In genomic region chr19:18386543-18387251, GRCh38 we compare ENCODE assay signal across 6 cellular contexts. TPM values are rescaled to one million over a fixed set of nuclear protein-coding genes. Genes with fewer than 3 reads are reported as not detected.
DNase-seq lines count a peak whose midpoint lies in the region; ATAC-seq, FAIRE-seq and TF ChIP-seq lines count a peak whose summit lies in the region.

No MANE protein-coding gene starts in this region.

- H3K9me3 ChIP-seq in A673 (ENCODE audit: low read depth, low read length, poor library complexity, severe bottlenecking) (no peaks in the 10 kb centered on the region), Panc1 (ENCODE audit: control insufficient read depth, insufficient read depth, low read depth, low read length) (no peaks in the 10 kb centered on the region), keratinocyte (ENCODE audit: control insufficient read depth, low read depth, low read length) (no peaks in the 10 kb centered on the region)
- H3K9me3 ChIP-seq in CD4-positive, alpha-beta T cell (ENCODE audit: control insufficient read depth, low read length) = no peaks in the 10 kb centered on the region

- POLR2A ChIA-PET in A673 (lab: Charles Lee; ENCODE audit: low non-redundant PET) = interaction anchor here (0.5 kb wide), 1 partner anchor 30 kb away, joined by 7 read pairs; no protein-coding TSS in a partner anchor
- POLR2A ChIA-PET in Panc1 (lab: Charles Lee) = no interaction called here
- POLR2A ChIA-PET in CD4-positive, alpha-beta T cell (lab: Charles Lee) = no interaction called here

- peak overlapping the region; percentile 43 for H3K4me2 ChIP-seq in keratinocyte (ENCODE audit: control insufficient read depth, extremely low read depth, insufficient read depth, low read depth, low read length)

- no peak for FAIRE-seq in keratinocyte (lab: Jason Lieb, UNC)

- no peaks in the 10 kb centered on the region for H3K9me1 ChIP-seq in keratinocyte (ENCODE audit: control insufficient read depth, extremely low read depth, insufficient read depth, low read length)

- dilution Hi-C loops in keratinocyte (cut with MboI; ENCODE audit: extremely low pct_ligation_motif_present, low sequenced_read_pairs) = no loop called here

- TF ChIP-seq CTCF in A673 (conservative IDR thresholded peaks at IDR 0.05; ENCODE audit: low read depth, low read length) (no peak), Panc1 (IDR thresholded peaks at IDR 0.05) (no peak), keratinocyte (optimal IDR thresholded peaks at IDR 0.05 in 1 of 3, IDR thresholded peaks at IDR 0.05 in 1 of 3, conservative IDR thresholded peaks at IDR 0.05 in 1 of 3; ENCODE audit: extremely low read depth in 1 of 3, insufficient read depth in 2 of 3, low read length in 3 of 3) (no peak)
- no peak for TF ChIP-seq CTCF in CD4-positive, alpha-beta T cell (IDR thresholded peaks at IDR 0.05)

- ATAC-seq in Panc1 = peak; percentile 14
- ATAC-seq in CD4-positive, alpha-beta T cell (ENCODE audit: poor library complexity) = no peak

- intact Hi-C loops in A673 (cut with micrococcal nuclease; ENCODE audit: unreplicated experiment) = no loop called here
- intact Hi-C loops in Panc1 (cut with micrococcal nuclease; ENCODE audit: unreplicated experiment) = no loop called here
- intact Hi-C loops in CD4-positive, alpha-beta T cell (cut with DNase I, micrococcal nuclease) = no loop called here

- H3K27ac ChIP-seq in A673 (ENCODE audit: low read depth, low read length, poor library complexity, severe bottlenecking) (peak overlapping the region; percentile 39), Panc1 (ENCODE audit: low read length) (peak overlapping the region; percentile 82), keratinocyte (ENCODE audit: control insufficient read depth, insufficient read depth, low read length) (no peak overlapping the region)
- no peak overlapping the region for H3K27ac ChIP-seq in CD4-positive, alpha-beta T cell (ENCODE audit: low read depth, low read length)

- no peak overlapping the region for H3K4me3 ChIP-seq in A673 (ENCODE audit: low read depth, low read length, poor library complexity, severe bottlenecking)
- peak overlapping the region; percentile 72 to 96 for H3K4me3 ChIP-seq in Panc1 (ENCODE audit: low read depth in 2 of 2, low read length in 2 of 2)
- H3K4me3 ChIP-seq in keratinocyte (ENCODE audit: control insufficient read depth in 2 of 3, extremely low read depth in 1 of 3, insufficient read depth in 2 of 3, low read depth in 1 of 3, low read length in 3 of 3) = peak overlapping the region in 2 of 3 experiments; percentile 20 to 54

- H3K9ac ChIP-seq in keratinocyte (ENCODE audit: control insufficient read depth, extremely low read depth, insufficient read depth, low read length) = peak overlapping the region; percentile 57

- no peak overlapping the region for H3K4me3 Mint-ChIP-seq in CD4-positive, alpha-beta T cell

- no TSS peak for BruUV-seq in A673 (replicated peaks; lab: Mats Ljungman, UMichigan)
- TSS peak; percentile 87 for BruUV-seq in Panc1 (replicated peaks; lab: Mats Ljungman, UMichigan)

- H3K36me3 Mint-ChIP-seq in CD4-positive, alpha-beta T cell (ENCODE audit: low read depth) = no peaks in the 10 kb centered on the region

- CTCF ChIA-PET in A673 (lab: Charles Lee) (interaction anchor here (1.8 kb wide), 1 partner anchor 107 kb away, joined by 4 read pairs; no protein-coding TSS in a partner anchor), Panc1 (lab: Charles Lee) (interaction anchor here (0.7 to 1.4 kb wide), 5 partner anchors 18 to 331 kb away, joined by 3 to 9 read pairs (median 7); no protein-coding TSS in a partner anchor)
- CTCF ChIA-PET in CD4-positive, alpha-beta T cell (lab: Charles Lee) = no interaction called here

- H3K79me2 ChIP-seq in keratinocyte (ENCODE audit: control insufficient read depth, insufficient read depth, low read length) = no peaks in the 10 kb centered on the region

- no peaks in the 10 kb centered on the region for H4K20me1 ChIP-seq in keratinocyte (ENCODE audit: control insufficient read depth, extremely low read depth, insufficient read depth, low read length)

- H3K9me3 Mint-ChIP-seq in CD4-positive, alpha-beta T cell = no peaks in the 10 kb centered on the region

- H3K27ac Mint-ChIP-seq in CD4-positive, alpha-beta T cell = no peak overlapping the region

- in situ Hi-C loops in Panc1 (cut with HindIII; ENCODE audit: low pct_unique_long_range_greater_than_20kb, low sequenced_read_pairs) = no loop called here

- peaks cover 12% of the 10 kb centered on the region for H3K4me1 Mint-ChIP-seq in CD4-positive, alpha-beta T cell (ENCODE audit: low read depth)

- H3K27me3 Mint-ChIP-seq in CD4-positive, alpha-beta T cell = peaks cover 65% of the 10 kb centered on the region

- H3K36me3 ChIP-seq in A673 (ENCODE audit: insufficient read depth, low read length, poor library complexity, severe bottlenecking) = no peaks in the 10 kb centered on the region
- H3K36me3 ChIP-seq in Panc1 (ENCODE audit: control insufficient read depth, insufficient read depth, low read length) = peaks cover 3% of the 10 kb centered on the region; the same call in 1 of the 2 replicates
- H3K36me3 ChIP-seq in keratinocyte (ENCODE audit: control insufficient read depth in 2 of 2, extremely low read depth in 1 of 2, insufficient read depth in 2 of 2, low read length in 2 of 2) = no peaks in the 10 kb centered on the region

- H3K4me1 ChIP-seq in A673 (ENCODE audit: insufficient read depth, low read length, poor library complexity, severe bottlenecking) (peaks cover 26% of the 10 kb centered on the region), Panc1 (ENCODE audit: control insufficient read depth, insufficient read depth, low read length) (peaks cover 21% of the 10 kb centered on the region), keratinocyte (ENCODE audit: control insufficient read depth, extremely low read depth, insufficient read depth, low read length) (peaks cover 17% of the 10 kb centered on the region)

- H3K27me3 ChIP-seq in A673 (replicated peaks; ENCODE audit: insufficient read depth, low read depth, low read length, poor library complexity) (no peaks in the 10 kb centered on the region), Panc1 (ENCODE audit: control insufficient read depth, insufficient read depth, low read length) (no peaks in the 10 kb centered on the region), keratinocyte (ENCODE audit: control insufficient read depth, extremely low read depth, insufficient read depth, low read length) (peaks cover 16% of the 10 kb centered on the region)
- H3K27me3 ChIP-seq in CD4-positive, alpha-beta T cell (ENCODE audit: control insufficient read depth, insufficient read depth, low read length) = peaks cover 42% of the 10 kb centered on the region

- H2AFZ ChIP-seq in keratinocyte (ENCODE audit: control insufficient read depth, low read length) = no peak overlapping the region

- DNase-seq in A673 (ENCODE audit: low spot score) = peak; percentile 37
- DNase-seq in Panc1 (ENCODE audit: low read depth, low spot score) = no peak
- no peak for DNase-seq in keratinocyte (ENCODE audit: low read depth, low spot score)
- no peak for DNase-seq in RPMI8226
- no peak for DNase-seq in NCI-H510A treated with DMSO at 0.1 percent for 48 hours (lab: John Stamatoyannopoulos, UW)
- no peak for DNase-seq in CD4-positive, alpha-beta T cell

RNA-seq across cellular contexts. Expression of gene GDF15, which starts 0.7 kb away (rescaled TPM):
- total RNA-seq in A673 (2021) = 4.0 and 4.7 TPM in 2 replicates
- total RNA-seq in Panc1 (2021; ENCODE audit: unreplicated experiment) = 335 TPM
- 712 TPM for polyA plus RNA-seq in Panc1 (2012; ENCODE audit: insufficient read length)
- polyA plus RNA-seq in keratinocyte = 0.27 to 0.49 TPM (median 0.31 TPM) in 3 replicates
- polyA plus RNA-seq in keratinocyte (2011; ENCODE audit: low read depth) = 13.0 TPM
- polyA plus RNA-seq in keratinocyte (2011; cell fraction: cytosol; rRNA removed) = 0.56 and 0.99 TPM in 2 replicates
- polyA plus RNA-seq in keratinocyte (2011; cell fraction: nucleus; rRNA removed) = 1.9 and 2.4 TPM in 2 replicates
- 0.39 and 61.8 TPM in 2 replicates for polyA plus RNA-seq in keratinocyte (2012; ENCODE audit: low replicate concordance)
- 0.20 to 1.0 TPM in 2 of 3 replicates, not detected in the other for polyA minus RNA-seq in keratinocyte
- not detected for polyA minus RNA-seq in keratinocyte (2011; cell fraction: cytosol; rRNA and poly(A)+ RNA removed)
- 1.6 and 2.0 TPM in 2 replicates for polyA minus RNA-seq in keratinocyte (2011; cell fraction: nucleus; rRNA and poly(A)+ RNA removed)
- not detected for total RNA-seq in CD4-positive, alpha-beta T cell

RNA-seq across cellular contexts. Expression of gene LRRC25, which starts 10.7 kb away (rescaled TPM):
- total RNA-seq in A673 (2021) (not detected in 2 replicates), Panc1 (2021; ENCODE audit: unreplicated experiment) (0.15 TPM)
- 0.15 TPM for polyA plus RNA-seq in Panc1 (2012; ENCODE audit: insufficient read length)
- polyA plus RNA-seq in keratinocyte = not detected in 3 replicates
- polyA plus RNA-seq in keratinocyte (2011; ENCODE audit: low read depth) = not detected
- not detected in 2 replicates for polyA plus RNA-seq in keratinocyte (2011; cell fraction: cytosol; rRNA removed)
- not detected in 2 replicates for polyA plus RNA-seq in keratinocyte (2011; cell fraction: nucleus; rRNA removed)
- not detected in 2 replicates for polyA plus RNA-seq in keratinocyte (2012; ENCODE audit: low replicate concordance)
- polyA minus RNA-seq in keratinocyte = not detected in 3 replicates
- polyA minus RNA-seq in keratinocyte (2011; cell fraction: cytosol; rRNA and poly(A)+ RNA removed) = not detected
- polyA minus RNA-seq in keratinocyte (2011; cell fraction: nucleus; rRNA and poly(A)+ RNA removed) = not detected in 2 replicates
- under 1 TPM; 0.82 to 0.92 TPM for total RNA-seq in CD4-positive, alpha-beta T cell

RNA-seq across cellular contexts. Expression of gene SSBP4, which starts 32.5 kb away (rescaled TPM):
- 242 and 248 TPM in 2 replicates for total RNA-seq in A673 (2021)
- total RNA-seq in Panc1 (2021; ENCODE audit: unreplicated experiment) = 128 TPM
- 185 TPM for polyA plus RNA-seq in Panc1 (2012; ENCODE audit: insufficient read length)
- 7.5 to 11.3 TPM (median 10.8 TPM) in 3 replicates for polyA plus RNA-seq in keratinocyte
- polyA plus RNA-seq in keratinocyte (2011; ENCODE audit: low read depth) = 3.6 TPM
- 4.1 and 15.9 TPM in 2 replicates for polyA plus RNA-seq in keratinocyte (2011; cell fraction: cytosol; rRNA removed)
- 12.5 and 15.5 TPM in 2 replicates for polyA plus RNA-seq in keratinocyte (2011; cell fraction: nucleus; rRNA removed)
- polyA plus RNA-seq in keratinocyte (2012; ENCODE audit: low replicate concordance) = 10.1 and 20.9 TPM in 2 replicates
- 2.2 to 9.2 TPM (median 4.5 TPM) in 3 replicates for polyA minus RNA-seq in keratinocyte
- 34.0 TPM for polyA minus RNA-seq in keratinocyte (2011; cell fraction: cytosol; rRNA and poly(A)+ RNA removed)
- polyA minus RNA-seq in keratinocyte (2011; cell fraction: nucleus; rRNA and poly(A)+ RNA removed) = 10.2 and 19.3 TPM in 2 replicates
- total RNA-seq in CD4-positive, alpha-beta T cell = 10 to 100 TPM; 44.0 to 50.9 TPM

RNA-seq across cellular contexts. Expression of gene PGPEP1, which starts 46.3 kb away (rescaled TPM):
- total RNA-seq in A673 (2021) (15.8 and 23.0 TPM in 2 replicates), Panc1 (2021; ENCODE audit: unreplicated experiment) (36.3 TPM)
- 24.0 TPM for polyA plus RNA-seq in Panc1 (2012; ENCODE audit: insufficient read length)
- polyA plus RNA-seq in keratinocyte = 4.8 to 5.8 TPM (median 5.6 TPM) in 3 replicates
- polyA plus RNA-seq in keratinocyte (2011; ENCODE audit: low read depth) = 1.3 TPM
- polyA plus RNA-seq in keratinocyte (2011; cell fraction: cytosol; rRNA removed) = 4.0 and 4.4 TPM in 2 replicates
- 9.2 and 10.9 TPM in 2 replicates for polyA plus RNA-seq in keratinocyte (2011; cell fraction: nucleus; rRNA removed)
- 4.5 and 4.8 TPM in 2 replicates for polyA plus RNA-seq in keratinocyte (2012; ENCODE audit: low replicate concordance)
- 8.9 to 13.1 TPM (median 11.7 TPM) in 3 replicates for polyA minus RNA-seq in keratinocyte
- polyA minus RNA-seq in keratinocyte (2011; cell fraction: cytosol; rRNA and poly(A)+ RNA removed) = 7.5 TPM
- 6.7 and 7.3 TPM in 2 replicates for polyA minus RNA-seq in keratinocyte (2011; cell fraction: nucleus; rRNA and poly(A)+ RNA removed)
- total RNA-seq in CD4-positive, alpha-beta T cell = 10 to 100 TPM; 24.4 to 25.9 TPM

RNA-seq across cellular contexts. Expression of gene ISYNA1, which starts 51.2 kb away (rescaled TPM):
- 153 and 223 TPM in 2 replicates for total RNA-seq in A673 (2021)
- 351 TPM for total RNA-seq in Panc1 (2021; ENCODE audit: unreplicated experiment)
- 540 TPM for polyA plus RNA-seq in Panc1 (2012; ENCODE audit: insufficient read length)
- polyA plus RNA-seq in keratinocyte = 3.5 to 8.3 TPM (median 7.0 TPM) in 3 replicates
- polyA plus RNA-seq in keratinocyte (2011; ENCODE audit: low read depth) = 0.60 TPM
- polyA plus RNA-seq in keratinocyte (2011; cell fraction: cytosol; rRNA removed) = 3.1 and 7.3 TPM in 2 replicates
- 17.4 and 28.2 TPM in 2 replicates for polyA plus RNA-seq in keratinocyte (2011; cell fraction: nucleus; rRNA removed)
- polyA plus RNA-seq in keratinocyte (2012; ENCODE audit: low replicate concordance) = 7.7 and 10.7 TPM in 2 replicates
- 3.3 to 6.8 TPM (median 5.9 TPM) in 3 replicates for polyA minus RNA-seq in keratinocyte
- polyA minus RNA-seq in keratinocyte (2011; cell fraction: cytosol; rRNA and poly(A)+ RNA removed) = 15.5 TPM
- polyA minus RNA-seq in keratinocyte (2011; cell fraction: nucleus; rRNA and poly(A)+ RNA removed) = 6.5 and 8.8 TPM in 2 replicates
- total RNA-seq in CD4-positive, alpha-beta T cell = 10 to 100 TPM; 34.1 to 41.3 TPM

Comparison
In these comparisons a context has a peak if more than half of its experiments do, and no peak if none do; other contexts are left out.
1. H3K27ac ChIP-seq: peak in A673 (single experiment) and Panc1 (single experiment); none in keratinocyte (single experiment) and CD4-positive, alpha-beta T cell (single experiment).
2. RNA of gene GDF15, which starts 0.7 kb away (total RNA-seq): 335 TPM in Panc1 (single experiment); 4.0 to 4.7 TPM in A673 and not detected in CD4-positive, alpha-beta T cell; every median in the first group is over 10 times any median in the second.